Comparison of ENCODE assay signal across 1 cellular context in genomic region chr1:22119626-22120468, GRCh38.
TF ChIP-seq lines count a peak whose summit lies in the region.

No MANE protein-coding gene starts in this region.

TF ChIP-seq in WTC11, 78 proteins besides CTCF, POLR2A, EP300 and RAD21 (continued from another document):
- TF ChIP-seq ZNF425 (CRISPR knock-in tag; conservative IDR thresholded peaks at IDR 0.05) (no peak), SMAD4 (CRISPR knock-in tag; IDR thresholded peaks at IDR 0.05) (no peak), MYBL2 (CRISPR knock-in tag; IDR thresholded peaks at IDR 0.05) (no peak), CREM (CRISPR knock-in tag; IDR thresholded peaks at IDR 0.05) (no peak), USF1 (CRISPR knock-in tag; IDR thresholded peaks at IDR 0.05) (no peak), GABPB1 (CRISPR knock-in tag; IDR thresholded peaks at IDR 0.05) (no peak), GTF2I (CRISPR knock-in tag; conservative IDR thresholded peaks at IDR 0.05) (no peak)
- TF ChIP-seq, protein P1, sequence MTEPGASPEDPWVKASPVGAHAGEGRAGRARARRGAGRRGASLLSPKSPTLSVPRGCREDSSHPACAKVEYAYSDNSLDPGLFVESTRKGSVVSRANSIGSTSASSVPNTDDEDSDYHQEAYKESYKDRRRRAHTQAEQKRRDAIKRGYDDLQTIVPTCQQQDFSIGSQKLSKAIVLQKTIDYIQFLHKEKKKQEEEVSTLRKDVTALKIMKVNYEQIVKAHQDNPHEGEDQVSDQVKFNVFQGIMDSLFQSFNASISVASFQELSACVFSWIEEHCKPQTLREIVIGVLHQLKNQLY (CRISPR knock-in tag; IDR thresholded peaks at IDR 0.05): no peak
